2 cellular contexts compared by ENCODE assay signal in the genomic region with DNA sequence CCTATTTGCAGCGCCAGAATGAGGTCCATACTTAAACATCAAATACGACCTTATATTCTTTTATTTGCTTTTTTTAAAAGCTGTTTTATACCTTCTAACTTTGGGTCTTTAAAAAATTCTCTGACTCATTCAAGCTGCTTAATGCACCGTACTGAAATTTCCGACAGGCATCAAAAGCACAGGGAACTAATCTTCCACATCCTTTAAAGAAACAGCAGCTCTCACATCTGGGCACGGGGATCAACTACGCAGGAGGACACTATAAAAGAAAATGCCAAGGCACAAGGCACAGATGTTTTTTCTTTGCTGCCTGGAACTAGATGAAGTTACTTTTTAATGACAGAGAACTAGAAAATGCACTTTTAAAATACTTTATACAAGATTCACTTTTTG.
TF ChIP-seq lines count a peak whose summit lies in the region.

No MANE protein-coding gene starts in this region.

TF ChIP-seq in WTC11, 78 proteins besides CTCF, POLR2A, EP300 and RAD21 (continued from another document):
- TF ChIP-seq, protein P1, sequence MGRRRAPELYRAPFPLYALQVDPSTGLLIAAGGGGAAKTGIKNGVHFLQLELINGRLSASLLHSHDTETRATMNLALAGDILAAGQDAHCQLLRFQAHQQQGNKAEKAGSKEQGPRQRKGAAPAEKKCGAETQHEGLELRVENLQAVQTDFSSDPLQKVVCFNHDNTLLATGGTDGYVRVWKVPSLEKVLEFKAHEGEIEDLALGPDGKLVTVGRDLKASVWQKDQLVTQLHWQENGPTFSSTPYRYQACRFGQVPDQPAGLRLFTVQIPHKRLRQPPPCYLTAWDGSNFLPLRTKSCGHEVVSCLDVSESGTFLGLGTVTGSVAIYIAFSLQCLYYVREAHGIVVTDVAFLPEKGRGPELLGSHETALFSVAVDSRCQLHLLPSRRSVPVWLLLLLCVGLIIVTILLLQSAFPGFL (CRISPR knock-in tag; IDR thresholded peaks at IDR 0.05; ENCODE audit: borderline replicate concordance) = no peak
- no peak for TF ChIP-seq ZNF396 (CRISPR knock-in tag; IDR thresholded peaks at IDR 0.05; ENCODE audit: borderline replicate concordance)
- no peak for TF ChIP-seq FOXK1 (CRISPR knock-in tag; IDR thresholded peaks at IDR 0.05)

TF ChIP-seq in HepG2, 621 proteins besides CTCF, POLR2A, EP300 and RAD21 (continued from another document):
- TF ChIP-seq, protein P2, sequence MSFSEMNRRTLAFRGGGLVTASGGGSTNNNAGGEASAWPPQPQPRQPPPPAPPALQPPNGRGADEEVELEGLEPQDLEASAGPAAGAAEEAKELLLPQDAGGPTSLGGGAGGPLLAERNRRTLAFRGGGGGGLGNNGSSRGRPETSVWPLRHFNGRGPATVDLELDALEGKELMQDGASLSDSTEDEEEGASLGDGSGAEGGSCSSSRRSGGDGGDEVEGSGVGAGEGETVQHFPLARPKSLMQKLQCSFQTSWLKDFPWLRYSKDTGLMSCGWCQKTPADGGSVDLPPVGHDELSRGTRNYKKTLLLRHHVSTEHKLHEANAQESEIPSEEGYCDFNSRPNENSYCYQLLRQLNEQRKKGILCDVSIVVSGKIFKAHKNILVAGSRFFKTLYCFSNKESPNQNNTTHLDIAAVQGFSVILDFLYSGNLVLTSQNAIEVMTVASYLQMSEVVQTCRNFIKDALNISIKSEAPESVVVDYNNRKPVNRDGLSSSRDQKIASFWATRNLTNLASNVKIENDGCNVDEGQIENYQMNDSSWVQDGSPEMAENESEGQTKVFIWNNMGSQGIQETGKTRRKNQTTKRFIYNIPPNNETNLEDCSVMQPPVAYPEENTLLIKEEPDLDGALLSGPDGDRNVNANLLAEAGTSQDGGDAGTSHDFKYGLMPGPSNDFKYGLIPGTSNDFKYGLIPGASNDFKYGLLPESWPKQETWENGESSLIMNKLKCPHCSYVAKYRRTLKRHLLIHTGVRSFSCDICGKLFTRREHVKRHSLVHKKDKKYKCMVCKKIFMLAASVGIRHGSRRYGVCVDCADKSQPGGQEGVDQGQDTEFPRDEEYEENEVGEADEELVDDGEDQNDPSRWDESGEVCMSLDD (CRISPR knock-in tag; IDR thresholded peaks at IDR 0.05; ENCODE audit: borderline replicate concordance) = no peak
- TF ChIP-seq ZNF850 (CRISPR knock-in tag; conservative IDR thresholded peaks at IDR 0.05) = no peak
- TF ChIP-seq ZNF337 (CRISPR knock-in tag; IDR thresholded peaks at IDR 0.05; ENCODE audit: borderline replicate concordance, low read depth) = no peak
- TF ChIP-seq, protein P3, sequence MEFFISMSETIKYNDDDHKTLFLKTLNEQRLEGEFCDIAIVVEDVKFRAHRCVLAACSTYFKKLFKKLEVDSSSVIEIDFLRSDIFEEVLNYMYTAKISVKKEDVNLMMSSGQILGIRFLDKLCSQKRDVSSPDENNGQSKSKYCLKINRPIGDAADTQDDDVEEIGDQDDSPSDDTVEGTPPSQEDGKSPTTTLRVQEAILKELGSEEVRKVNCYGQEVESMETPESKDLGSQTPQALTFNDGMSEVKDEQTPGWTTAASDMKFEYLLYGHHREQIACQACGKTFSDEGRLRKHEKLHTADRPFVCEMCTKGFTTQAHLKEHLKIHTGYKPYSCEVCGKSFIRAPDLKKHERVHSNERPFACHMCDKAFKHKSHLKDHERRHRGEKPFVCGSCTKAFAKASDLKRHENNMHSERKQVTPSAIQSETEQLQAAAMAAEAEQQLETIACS (CRISPR knock-in tag; IDR thresholded peaks at IDR 0.05) = no peak
- no peak for TF ChIP-seq ZBTB20 (CRISPR knock-in tag; IDR thresholded peaks at IDR 0.05; ENCODE audit: borderline replicate concordance, low read depth)
- no peak for TF ChIP-seq ZNF547 (CRISPR knock-in tag; IDR thresholded peaks at IDR 0.05)
- no peak for TF ChIP-seq ZNF709 (CRISPR knock-in tag; IDR thresholded peaks at IDR 0.05)
- no peak for TF ChIP-seq TBL1XR1 (IDR thresholded peaks at IDR 0.05; ENCODE audit: borderline replicate concordance, low read length, partially characterized antibody)
- TF ChIP-seq MBNL3 (CRISPR knock-in tag; conservative IDR thresholded peaks at IDR 0.05) = no peak
